Comparison of ENCODE assay signal across 16 cellular contexts in the genomic region with DNA sequence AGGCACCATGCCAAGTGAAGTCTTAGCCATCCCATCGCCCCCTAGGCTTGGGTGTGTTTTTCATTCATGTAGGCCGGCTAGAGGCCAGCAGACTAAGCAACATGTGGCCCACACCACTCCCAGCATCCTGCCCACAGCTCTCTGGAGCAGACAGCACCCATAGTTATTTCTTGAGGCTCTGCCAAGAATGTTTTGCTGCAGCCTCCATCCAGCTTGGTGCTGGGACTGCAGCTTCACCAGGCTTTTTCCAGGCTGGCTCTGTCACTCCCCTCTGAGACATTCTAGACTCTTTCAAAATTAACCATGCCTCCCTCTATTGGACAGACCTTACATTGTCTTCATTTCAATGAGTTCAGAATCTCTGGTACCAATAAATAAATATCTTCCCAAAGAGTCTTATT.
A peak's percentile ranks its signal among the peaks of the same experiment; 100 is the strongest.
DNase-seq lines count a peak whose midpoint lies in the region; ATAC-seq and TF ChIP-seq lines count a peak whose summit lies in the region.
"Had no signal": no experiment of that assay in that cellular context is flagged by ENCODE, and none has a peak within 500 bp of the region (broad histone marks: within the 10 kb centered on the region; RNA-seq: fewer than 3 reads in every experiment).

No MANE protein-coding gene starts in this region.

- peak; percentile 50 for DNase-seq in Ammon's horn (ENCODE audit: low spot score)
- peak; percentile 13 for DNase-seq in M059J (ENCODE audit: low read depth)
- peak; percentile 27 to 42 for DNase-seq in fibroblast of lung (ENCODE audit: low read depth in 2 of 2)
- DNase-seq in myocyte (ENCODE audit: low read depth) = peak; percentile 92
- DNase-seq in NCI-H2196 treated with DMSO at 0.1 percent for 48 hours (lab: John Stamatoyannopoulos, UW; ENCODE audit: unreplicated experiment) = no peak
- no peak for DNase-seq in NCI-H1417 treated with DMSO at 0.1 percent for 48 hours (lab: John Stamatoyannopoulos, UW)
- DNase-seq: activated CD4-positive, alpha-beta T cell treated with anti-CD3 and anti-CD28 coated beads, Interleukin-2, amount 50 U/mL, for 48 hours; activated gamma-delta T cell; CD4-positive, alpha-beta memory T cell; cerebellar nuclear complex; left colon; NCI-H146; stimulated activated naive CD4-positive, alpha-beta T cell had no signal

- no peaks in the 10 kb centered on the region for H3K4me1 ChIP-seq in fibroblast of lung (ENCODE audit: control insufficient read depth, extremely low read depth, insufficient read depth, low read length)

- no peak overlapping the region for H2AFZ ChIP-seq in fibroblast of lung (ENCODE audit: low read length)

- no peaks in the 10 kb centered on the region for H3K27me3 ChIP-seq in fibroblast of lung (ENCODE audit: control insufficient read depth, insufficient read depth, low read length)

- no peaks in the 10 kb centered on the region for H3K9me3 ChIP-seq in fibroblast of lung (ENCODE audit: control insufficient read depth, insufficient read depth, low read depth, low read length)

- no peak overlapping the region for H3K4me3 ChIP-seq in fibroblast of lung (replicated peaks in 1 of 4; ENCODE audit: control extremely low read depth in 1 of 4, insufficient read depth in 1 of 4, low read depth in 3 of 4, low read length in 4 of 4)

- H3K4me2 ChIP-seq in fibroblast of lung (ENCODE audit: extremely low read depth, insufficient read depth, low read length) = no peak overlapping the region

- no peaks in the 10 kb centered on the region for H4K20me1 ChIP-seq in fibroblast of lung (ENCODE audit: control insufficient read depth, extremely low read depth, insufficient read depth, low read length)

- H3K27ac ChIP-seq in fibroblast of lung (ENCODE audit: insufficient read depth, low read length) = no peak overlapping the region

- no peaks in the 10 kb centered on the region for H3K79me2 ChIP-seq in fibroblast of lung (ENCODE audit: control insufficient read depth, insufficient read depth, low read length)

- ATAC-seq in GM19035 (IDR thresholded peaks at IDR 0.05; ENCODE audit: unreplicated experiment) = no peak
- no peak for ATAC-seq in HG02981 (IDR thresholded peaks at IDR 0.05; ENCODE audit: unreplicated experiment)
- ATAC-seq: HCT116, left colon had no signal

- no peaks in the 10 kb centered on the region for H3K36me3 ChIP-seq in fibroblast of lung (ENCODE audit: control insufficient read depth, insufficient read depth, low read length)

- no peak for TF ChIP-seq CTCF in fibroblast of lung (conservative IDR thresholded peaks at IDR 0.05 in 1 of 2, IDR thresholded peaks at IDR 0.05 in 1 of 2; ENCODE audit: low read depth in 1 of 2, low read length in 2 of 2)

- H3K9ac ChIP-seq in fibroblast of lung (ENCODE audit: insufficient read depth, low read length) = no peak overlapping the region

Comparison
In these comparisons a context has a peak if more than half of its experiments do, and no peak if none do; other contexts are left out.
1. DNase-seq: peak in Ammon's horn (single experiment), M059J (single experiment), fibroblast of lung (2 of 2) and myocyte (single experiment); none in NCI-H2196 treated with DMSO at 0.1 percent for 48 hours (single experiment) and NCI-H1417 treated with DMSO at 0.1 percent for 48 hours (single experiment).